20 cellular contexts compared by ENCODE assay signal in the genomic region with DNA sequence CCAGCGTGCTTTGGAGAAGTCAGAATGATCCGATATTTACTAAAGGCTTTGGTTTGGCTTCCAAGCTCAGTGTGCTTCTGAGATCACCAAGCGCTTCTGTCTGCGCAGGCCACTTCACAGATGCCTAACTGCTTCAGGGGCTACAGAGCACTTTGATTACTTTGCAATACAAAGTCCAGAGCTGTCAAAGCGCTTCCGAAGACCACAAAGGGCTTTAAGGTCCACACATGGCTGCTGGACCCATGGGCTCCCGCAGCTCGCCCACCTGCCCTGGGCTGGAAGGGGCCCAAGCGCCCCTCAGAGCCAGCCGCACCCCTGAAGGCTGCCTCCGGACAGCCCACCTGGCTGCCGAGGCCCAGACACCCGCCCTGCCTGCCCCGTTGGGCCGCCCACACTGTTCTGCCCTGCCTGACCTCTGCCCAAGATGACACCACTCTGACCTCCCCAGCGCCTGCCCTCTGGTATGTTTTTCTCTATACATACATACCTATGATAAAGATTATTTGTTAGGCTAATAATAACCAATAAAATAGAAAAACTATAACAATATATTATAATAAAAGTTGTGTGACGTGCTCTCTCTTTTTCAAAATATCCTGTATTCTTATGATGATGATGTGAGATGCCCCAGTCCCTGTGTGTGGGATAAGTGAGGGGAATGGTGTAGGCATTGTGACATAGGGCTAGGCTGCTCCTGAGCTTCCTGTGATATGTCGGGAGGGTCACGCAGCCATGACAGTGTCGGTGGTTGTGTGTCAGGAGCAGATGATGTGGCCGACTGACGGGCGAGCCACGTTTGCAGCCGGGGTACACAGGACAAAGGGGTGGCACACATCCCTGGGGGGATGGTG. TPM values are rescaled to one million over a fixed set of nuclear protein-coding genes. Genes with fewer than 3 reads are reported as not detected.
DNase-seq lines count a peak whose midpoint lies in the region; ATAC-seq and TF ChIP-seq lines count a peak whose summit lies in the region.
"Had no signal": no experiment of that assay in that cellular context is flagged by ENCODE, and none has a peak within 500 bp of the region (broad histone marks: within the 10 kb centered on the region; RNA-seq: fewer than 3 reads in every experiment).

No MANE protein-coding gene starts in this region.

- no peak overlapping the region for H3K4me3 ChIP-seq in BLaER1
- no peak overlapping the region for H3K4me3 ChIP-seq in CD8-positive, alpha-beta T cell (ENCODE audit: low read depth, low read length)
- H3K4me3 ChIP-seq in vagina, result no peak overlapping the region
- H3K4me3 ChIP-seq: left ventricle myocardium inferior, SJCRH30 had no signal

- intact Hi-C loops in CD8-positive, alpha-beta T cell (cut with DNase I, micrococcal nuclease), result no loop called here
- intact Hi-C loops in natural killer cell (cut with micrococcal nuclease) (no loop called here), vagina (cut with DNase I) (no loop called here)

- H3K4me1 ChIP-seq in BLaER1 (peaks cover 36% of the 10 kb centered on the region), vagina (no peaks in the 10 kb centered on the region)
- no peaks in the 10 kb centered on the region for H3K4me1 ChIP-seq in CD8-positive, alpha-beta T cell (ENCODE audit: insufficient read depth, low read length)
- H3K4me1 ChIP-seq: SJCRH30 had no signal

- CTCF ChIA-PET in CD8-positive, alpha-beta T cell (lab: Charles Lee), result interaction anchor here (1.0 to 1.6 kb wide), 3 partner anchors 17 to 401 kb away, joined by 3 to 5 read pairs (median 3); no protein-coding TSS in a partner anchor

- H3K4me1 Mint-ChIP-seq in CD8-positive, alpha-beta T cell (ENCODE audit: low read depth), result peaks cover 10% of the 10 kb centered on the region
- H3K4me1 Mint-ChIP-seq in activated T-helper 17 cell treated with anti-CD3 and anti-CD28 coated beads, Interleukin-2, amount 50 U/mL, for 72 hours, result peaks cover 25% of the 10 kb centered on the region
- peaks cover 33 to 38% of the 10 kb centered on the region in 2 donors for H3K4me1 Mint-ChIP-seq in natural killer cell

- TF ChIP-seq POLR2A in vagina (IDR thresholded peaks at IDR 0.05), result no peak

- peak overlapping the region; percentile 20 for H3K4me2 ChIP-seq in BLaER1

- H3K27ac ChIP-seq in BLaER1, result no peak overlapping the region
- H3K27ac ChIP-seq in CD8-positive, alpha-beta T cell (ENCODE audit: low read depth, low read length), result no peak overlapping the region
- H3K27ac ChIP-seq in vagina, result no peak overlapping the region
- H3K27ac ChIP-seq: left ventricle myocardium inferior, neutrophil, SJCRH30 had no signal

- H3K9me3 ChIP-seq in BLaER1, result no peaks in the 10 kb centered on the region
- H3K9me3 ChIP-seq in CD8-positive, alpha-beta T cell (ENCODE audit: low read length), result no peaks in the 10 kb centered on the region
- H3K9me3 ChIP-seq in vagina, result no peaks in the 10 kb centered on the region
- H3K9me3 ChIP-seq: left ventricle myocardium inferior, neutrophil had no signal

- POLR2A ChIA-PET in CD8-positive, alpha-beta T cell (lab: Charles Lee), result interaction anchor here (0.6 kb wide), 1 partner anchor 13 kb away, joined by 3 read pairs; no protein-coding TSS in a partner anchor

- H3K36me3 ChIP-seq in BLaER1 (peaks cover 56% of the 10 kb centered on the region), vagina (peaks cover 0 to 21% of the 10 kb centered on the region in 2 donors)
- H3K36me3 ChIP-seq in CD8-positive, alpha-beta T cell (ENCODE audit: insufficient read depth, low read length), result peaks cover 34% of the 10 kb centered on the region

- H3K9me3 Mint-ChIP-seq in CD8-positive, alpha-beta T cell, result no peaks in the 10 kb centered on the region
- no peaks in the 10 kb centered on the region for H3K9me3 Mint-ChIP-seq in activated T-helper 17 cell treated with anti-CD3 and anti-CD28 coated beads, Interleukin-2, amount 50 U/mL, for 72 hours
- peaks cover 1 to 4% of the 10 kb centered on the region in 2 donors for H3K9me3 Mint-ChIP-seq in natural killer cell

- no peak overlapping the region for H3K4me3 Mint-ChIP-seq in CD8-positive, alpha-beta T cell
- H3K4me3 Mint-ChIP-seq in activated T-helper 17 cell treated with anti-CD3 and anti-CD28 coated beads, Interleukin-2, amount 50 U/mL, for 72 hours, result no peak overlapping the region
- H3K4me3 Mint-ChIP-seq in natural killer cell, result no peak overlapping the region

- peak in 1 of 7 experiments; percentile 38 for DNase-seq in CD8-positive, alpha-beta T cell
- DNase-seq in natural killer cell (no peak), vagina (ENCODE audit: extremely low spot score in 2 of 2) (no peak)
- DNase-seq: activated gamma-delta T cell; anterior cingulate cortex; central memory CD4-positive, alpha-beta T cell; effector memory CD4-positive, alpha-beta T cell; left ventricle myocardium inferior; NCI-H1417 treated with DMSO at 0.1 percent for 48 hours; NCI-H2171 treated with DMSO at 0.1 percent for 48 hours; NCI-H748 treated with DMSO at 0.1 percent for 48 hours; OCI-M1; SJCRH30; stimulated activated CD4-positive, alpha-beta T cell treated with anti-CD3 and anti-CD28 coated beads, Interleukin-12 subunit alpha, Interleukin-12 subunit beta, amount 100 ng/mL, for 4 hours; stimulated activated CD8-positive, alpha-beta memory T cell treated with anti-CD3 and anti-CD28 coated beads, Interleukin-4, amount 100 ng/mL, for 48 hours had no signal

- H3K27me3 Mint-ChIP-seq in CD8-positive, alpha-beta T cell (ENCODE audit: low read depth), result no peaks in the 10 kb centered on the region
- H3K27me3 Mint-ChIP-seq in activated T-helper 17 cell treated with anti-CD3 and anti-CD28 coated beads, Interleukin-2, amount 50 U/mL, for 72 hours, result no peaks in the 10 kb centered on the region
- H3K27me3 Mint-ChIP-seq in natural killer cell (ENCODE audit: low read depth in 2 of 2), result no peaks in the 10 kb centered on the region

- no peak overlapping the region for H3K9ac ChIP-seq in BLaER1

- H3K27me3 ChIP-seq in BLaER1, result no peaks in the 10 kb centered on the region
- H3K27me3 ChIP-seq in CD8-positive, alpha-beta T cell (ENCODE audit: insufficient read depth, low read length), result no peaks in the 10 kb centered on the region
- H3K27me3 ChIP-seq in vagina, result no peaks in the 10 kb centered on the region
- H3K27me3 ChIP-seq: neutrophil, SJCRH30 had no signal

- ATAC-seq in CD8-positive, alpha-beta T cell, result no peak
- ATAC-seq in activated T-helper 17 cell treated with anti-CD3 and anti-CD28 coated beads, Interleukin-2, amount 50 U/mL, for 72 hours (replicated peaks), result peak; percentile 29
- ATAC-seq in natural killer cell, result no peak
- ATAC-seq in HG03342 (IDR thresholded peaks at IDR 0.05; ENCODE audit: unreplicated experiment), result no peak
- no peak for ATAC-seq in GM19463 (IDR thresholded peaks at IDR 0.05; ENCODE audit: unreplicated experiment)

- peak overlapping the region; percentile 22 for H3K27ac Mint-ChIP-seq in CD8-positive, alpha-beta T cell
- peak overlapping the region; percentile 52 for H3K27ac Mint-ChIP-seq in activated T-helper 17 cell treated with anti-CD3 and anti-CD28 coated beads, Interleukin-2, amount 50 U/mL, for 72 hours
- peak overlapping the region; percentile 58 to 75 for H3K27ac Mint-ChIP-seq in natural killer cell

- peaks cover 52% of the 10 kb centered on the region for H4K20me1 ChIP-seq in BLaER1

- H3K36me3 Mint-ChIP-seq in CD8-positive, alpha-beta T cell, result peaks cover 87% of the 10 kb centered on the region
- peaks cover 93% of the 10 kb centered on the region for H3K36me3 Mint-ChIP-seq in activated T-helper 17 cell treated with anti-CD3 and anti-CD28 coated beads, Interleukin-2, amount 50 U/mL, for 72 hours (ENCODE audit: low read depth)
- H3K36me3 Mint-ChIP-seq in natural killer cell, result peaks cover 9% of the 10 kb centered on the region

- no peak for TF ChIP-seq CTCF in CD8-positive, alpha-beta T cell (IDR thresholded peaks at IDR 0.05)
- no peak for TF ChIP-seq CTCF in natural killer cell (IDR thresholded peaks at IDR 0.05)
- no peak for TF ChIP-seq CTCF in vagina (IDR thresholded peaks at IDR 0.05)

RNA-seq across cellular contexts. Expression of gene DYNLT1, which starts 22.6 kb away (rescaled TPM):
- total RNA-seq in CD8-positive, alpha-beta T cell, result 100 to 1,000 TPM; 109 TPM
- 10 to 100 TPM; 82.3 to 89.8 TPM for total RNA-seq in activated T-helper 17 cell treated with anti-CD3 and anti-CD28 coated beads, Interleukin-2, amount 50 U/mL, for 72 hours
- 100 to 1,000 TPM in 1 of 3 donors, 10 to 100 TPM in 2; 85.7 to 106 (median 86.8) TPM for total RNA-seq in natural killer cell
- 65.8 TPM for total RNA-seq in vagina

RNA-seq across cellular contexts. Expression of gene SYTL3, which starts 27.9 kb away (rescaled TPM):
- total RNA-seq in CD8-positive, alpha-beta T cell, result 10 to 100 TPM; 38.2 to 44.6 TPM
- 100 to 1,000 TPM; 118 to 331 TPM for total RNA-seq in activated T-helper 17 cell treated with anti-CD3 and anti-CD28 coated beads, Interleukin-2, amount 50 U/mL, for 72 hours
- total RNA-seq in natural killer cell (100 to 1,000 TPM in 1 of 3 donors, 10 to 100 TPM in 2; 84.1 to 143 (median 89.0) TPM), vagina (10.8 TPM)
